Comparison of ENCODE assay signal across 1 cellular context in the genomic region with DNA sequence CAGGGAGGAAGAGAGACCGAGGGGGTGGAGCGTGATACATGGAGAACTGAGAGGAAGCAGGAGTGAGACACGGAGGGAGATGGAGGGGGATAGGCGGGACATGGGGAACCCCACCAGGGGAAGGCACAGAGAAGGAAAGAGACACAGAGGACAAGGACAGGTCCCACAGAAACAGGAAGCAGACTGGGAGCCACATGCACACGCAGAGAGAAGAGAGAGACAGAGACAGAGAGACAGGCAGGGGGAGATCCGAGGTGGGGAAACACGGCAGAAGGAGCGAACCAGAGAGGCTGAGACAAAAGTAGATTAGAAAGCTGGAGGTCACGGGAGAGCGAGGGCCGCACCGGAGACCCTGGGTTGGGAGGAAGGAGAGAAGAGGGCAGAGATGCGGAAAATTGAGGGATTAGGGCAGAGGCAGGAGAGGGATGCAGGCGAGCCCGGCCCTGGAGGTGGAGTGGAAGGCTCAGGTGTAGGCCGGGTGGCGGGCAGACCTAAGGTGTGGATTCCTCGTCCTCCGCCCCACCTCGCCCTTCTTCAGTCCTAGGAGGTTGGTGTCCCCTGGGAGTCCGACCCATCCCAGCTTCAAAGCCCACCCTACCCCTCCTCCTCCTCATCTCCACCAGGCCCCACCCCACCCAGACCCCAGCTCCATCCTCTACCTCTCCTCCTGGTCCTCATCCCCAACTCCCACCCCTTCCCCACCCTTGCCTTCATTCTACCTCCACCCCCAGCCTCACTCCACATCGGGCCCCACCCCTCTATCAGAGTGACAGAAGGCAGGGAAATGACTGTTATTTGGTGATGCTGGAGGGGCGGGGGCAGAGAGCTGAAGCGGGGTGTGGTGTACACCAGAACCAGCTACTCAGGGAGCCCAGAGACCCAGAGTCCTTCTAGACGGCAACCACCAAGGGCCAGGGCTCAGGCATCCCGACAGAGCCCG.
TF ChIP-seq lines count a peak whose summit lies in the region.

No MANE protein-coding gene starts in this region.

TF ChIP-seq in IMR-90, 13 proteins besides CTCF, POLR2A, EP300 and RAD21:
- TF ChIP-seq CEBPB (IDR thresholded peaks at IDR 0.05; ENCODE audit: low read depth, low read length) (no peak), CHD1 (IDR thresholded peaks at IDR 0.05; ENCODE audit: low read depth, low read length) (no peak), MXI1 (IDR thresholded peaks at IDR 0.05; ENCODE audit: borderline replicate concordance, low read depth, low read length) (no peak), NFE2L2 (IDR thresholded peaks at IDR 0.05; ENCODE audit: low read depth, low read length) (no peak), RCOR1 (IDR thresholded peaks at IDR 0.05; ENCODE audit: insufficient replicate concordance, low read length) (no peak), BHLHE40 (IDR thresholded peaks at IDR 0.05; ENCODE audit: low read depth, low read length) (no peak), MAFK (IDR thresholded peaks at IDR 0.05; ENCODE audit: low read depth, low read length) (no peak), FOS (IDR thresholded peaks at IDR 0.05; ENCODE audit: low read depth, low read length) (no peak), SMC3 (IDR thresholded peaks at IDR 0.05; ENCODE audit: low read depth, low read length) (no peak), MAZ (IDR thresholded peaks at IDR 0.05; ENCODE audit: borderline replicate concordance, low read depth, low read length) (no peak), RFX5 (IDR thresholded peaks at IDR 0.05; ENCODE audit: low read depth, low read length) (no peak)
- TF ChIP-seq, protein P1, sequence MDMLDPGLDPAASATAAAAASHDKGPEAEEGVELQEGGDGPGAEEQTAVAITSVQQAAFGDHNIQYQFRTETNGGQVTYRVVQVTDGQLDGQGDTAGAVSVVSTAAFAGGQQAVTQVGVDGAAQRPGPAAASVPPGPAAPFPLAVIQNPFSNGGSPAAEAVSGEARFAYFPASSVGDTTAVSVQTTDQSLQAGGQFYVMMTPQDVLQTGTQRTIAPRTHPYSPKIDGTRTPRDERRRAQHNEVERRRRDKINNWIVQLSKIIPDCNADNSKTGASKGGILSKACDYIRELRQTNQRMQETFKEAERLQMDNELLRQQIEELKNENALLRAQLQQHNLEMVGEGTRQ (IDR thresholded peaks at IDR 0.05; ENCODE audit: low read depth, low read length), result no peak
- TF ChIP-seq, protein P2, sequence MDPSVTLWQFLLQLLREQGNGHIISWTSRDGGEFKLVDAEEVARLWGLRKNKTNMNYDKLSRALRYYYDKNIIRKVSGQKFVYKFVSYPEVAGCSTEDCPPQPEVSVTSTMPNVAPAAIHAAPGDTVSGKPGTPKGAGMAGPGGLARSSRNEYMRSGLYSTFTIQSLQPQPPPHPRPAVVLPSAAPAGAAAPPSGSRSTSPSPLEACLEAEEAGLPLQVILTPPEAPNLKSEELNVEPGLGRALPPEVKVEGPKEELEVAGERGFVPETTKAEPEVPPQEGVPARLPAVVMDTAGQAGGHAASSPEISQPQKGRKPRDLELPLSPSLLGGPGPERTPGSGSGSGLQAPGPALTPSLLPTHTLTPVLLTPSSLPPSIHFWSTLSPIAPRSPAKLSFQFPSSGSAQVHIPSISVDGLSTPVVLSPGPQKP (IDR thresholded peaks at IDR 0.05; ENCODE audit: borderline replicate concordance, low read depth, low read length), result no peak
